In the genomic region with DNA sequence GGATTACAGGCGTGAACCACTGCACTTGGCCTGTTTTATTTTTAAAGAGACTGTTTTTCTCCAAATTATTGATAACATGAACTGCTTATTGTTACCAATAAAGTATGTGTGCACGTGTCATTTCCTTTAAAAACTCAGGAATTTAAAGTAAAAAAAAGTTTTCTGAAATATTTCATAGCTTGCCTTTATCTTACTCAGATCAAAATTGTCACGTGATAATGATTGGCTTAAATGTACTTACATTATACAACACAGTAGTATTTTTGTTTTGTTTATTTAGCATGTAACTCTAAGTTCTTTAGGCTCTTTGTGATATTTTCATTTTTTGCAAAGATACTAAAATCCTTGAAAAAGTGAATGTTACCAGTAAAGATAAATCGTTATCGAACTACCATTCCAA, we compare ENCODE assay signal across 27 cellular contexts.
"Had no signal": no experiment of that assay in that cellular context is flagged by ENCODE, and none has a peak within 500 bp of the region (broad histone marks: within the 10 kb centered on the region; RNA-seq: fewer than 3 reads in every experiment).

No MANE protein-coding gene starts in this region.

- H3K9ac ChIP-seq: parathyroid adenoma had no signal

- H3K4me3 ChIP-seq: coronary artery, esophagus squamous epithelium, lung, mucosa of descending colon, prostate gland, right atrium auricular region, sigmoid colon, stomach, testis, tibial artery, upper lobe of left lung had no signal

- H3K36me3 Mint-ChIP-seq: natural killer cell treated with Interleukin-12 subunit alpha and Interleukin-12 subunit beta and Interleukin-15 and Interleukin-18, amount 100 ng/mL, for 72 hours; stimulated activated effector memory CD8-positive, alpha-beta T cell treated with anti-CD3 and anti-CD28 coated beads, Interleukin-12 subunit alpha, Interleukin-12 subunit beta, amount 100 ng/mL, for 72 hours had no signal

- H2AFZ ChIP-seq: parathyroid adenoma had no signal

- H3K4me1 ChIP-seq: prostate gland had no signal

- H3K9me3 ChIP-seq: esophagus squamous epithelium, mucosa of descending colon, prostate gland, right atrium auricular region, sigmoid colon, stomach, testis, tibial artery, upper lobe of left lung had no signal

- H3K27ac Mint-ChIP-seq: mesothelial cell of epicardium; natural killer cell treated with Interleukin-12 subunit alpha and Interleukin-12 subunit beta and Interleukin-15 and Interleukin-18, amount 100 ng/mL, for 72 hours; stimulated activated effector memory CD8-positive, alpha-beta T cell treated with anti-CD3 and anti-CD28 coated beads, Interleukin-12 subunit alpha, Interleukin-12 subunit beta, amount 100 ng/mL, for 72 hours had no signal

- FAIRE-seq: keratinocyte, urothelium cell line had no signal

- ATAC-seq: mucosa of descending colon; natural killer cell treated with Interleukin-12 subunit alpha and Interleukin-12 subunit beta and Interleukin-15 and Interleukin-18, amount 100 ng/mL, for 72 hours; stimulated activated effector memory CD8-positive, alpha-beta T cell treated with anti-CD3 and anti-CD28 coated beads, Interleukin-12 subunit alpha, Interleukin-12 subunit beta, amount 100 ng/mL, for 72 hours had no signal

- H3K27me3 Mint-ChIP-seq: naive B cell; natural killer cell treated with Interleukin-12 subunit alpha and Interleukin-12 subunit beta and Interleukin-15 and Interleukin-18, amount 100 ng/mL, for 72 hours had no signal

- H3K4me3 Mint-ChIP-seq: mesothelial cell of epicardium; naive B cell; natural killer cell treated with Interleukin-12 subunit alpha and Interleukin-12 subunit beta and Interleukin-15 and Interleukin-18, amount 100 ng/mL, for 72 hours; stimulated activated effector memory CD8-positive, alpha-beta T cell treated with anti-CD3 and anti-CD28 coated beads, Interleukin-12 subunit alpha, Interleukin-12 subunit beta, amount 100 ng/mL, for 72 hours had no signal

- H3K9me3 Mint-ChIP-seq: natural killer cell treated with Interleukin-12 subunit alpha and Interleukin-12 subunit beta and Interleukin-15 and Interleukin-18, amount 100 ng/mL, for 72 hours had no signal

- H3K36me3 ChIP-seq: esophagus squamous epithelium, prostate gland, right atrium auricular region, sigmoid colon, stomach, tibial artery, upper lobe of left lung had no signal

- DNase-seq: effector memory CD4-positive, alpha-beta T cell; erythroblast; esophagus squamous epithelium; foreskin melanocyte; hypothalamus; mesenchymal stem cell; mucosa of descending colon; naive B cell; occipital lobe; sigmoid colon; stimulated activated CD4-positive, alpha-beta T cell treated with anti-CD3 and anti-CD28 coated beads, Interleukin-2, amount 100 ng/mL, for 24 hours; stimulated activated CD4-positive, alpha-beta T cell treated with anti-CD3 and anti-CD28 coated beads, Interleukin-4, amount 100 ng/mL, for 24 hours; stimulated activated naive CD4-positive, alpha-beta T cell treated with Interleukin-2 at 50 U/mL for 16 hours; stomach; testis; tibial artery; upper lobe of left lung had no signal

- H3K27ac ChIP-seq: coronary artery, esophagus squamous epithelium, parathyroid adenoma, prostate gland, right atrium auricular region, sigmoid colon, stomach, testis, tibial artery, upper lobe of left lung had no signal

- H3K27me3 ChIP-seq: esophagus squamous epithelium, right atrium auricular region, sigmoid colon, stomach, testis, tibial artery, upper lobe of left lung had no signal
